Comparison of ENCODE assay signal across 13 cellular contexts in genomic region chr19:28472111-28472510, GRCh38.
DNase-seq lines count a peak whose midpoint lies in the region; ATAC-seq and TF ChIP-seq lines count a peak whose summit lies in the region.
"Had no signal": no experiment of that assay in that cellular context is flagged by ENCODE, and none has a peak within 500 bp of the region (broad histone marks: within the 10 kb centered on the region; RNA-seq: fewer than 3 reads in every experiment).

No MANE protein-coding gene starts in this region.

- H3K27ac Mint-ChIP-seq in activated naive CD8-positive, alpha-beta T cell treated with anti-CD3 and anti-CD28 coated beads for 36 hours = no peak overlapping the region
- H3K27ac Mint-ChIP-seq: T-cell had no signal

- H3K36me3 ChIP-seq in adipocyte (ENCODE audit: control insufficient read depth, insufficient read depth, low read length, severe bottlenecking) = no peaks in the 10 kb centered on the region
- no peaks in the 10 kb centered on the region for H3K36me3 ChIP-seq in uterus

- intact Hi-C loops in uterus (cut with DNase I; ENCODE audit: low total_unique reads) = no loop called here

- no peaks in the 10 kb centered on the region for H3K9me3 Mint-ChIP-seq in activated naive CD8-positive, alpha-beta T cell treated with anti-CD3 and anti-CD28 coated beads for 36 hours
- H3K9me3 Mint-ChIP-seq: T-cell had no signal

- no peak overlapping the region for H3K9ac ChIP-seq in adipocyte (ENCODE audit: low read length)

- no peak for TF ChIP-seq CTCF in uterus (IDR thresholded peaks at IDR 0.05)

- H3K36me3 Mint-ChIP-seq in activated naive CD8-positive, alpha-beta T cell treated with anti-CD3 and anti-CD28 coated beads for 36 hours = no peaks in the 10 kb centered on the region
- H3K36me3 Mint-ChIP-seq: T-cell had no signal

- H3K4me1 ChIP-seq in adipocyte (ENCODE audit: control insufficient read depth, insufficient read depth, low read length) = peaks cover 28% of the 10 kb centered on the region
- H3K4me1 ChIP-seq in uterus = no peaks in the 10 kb centered on the region

- DNase-seq in EH (ENCODE audit: low read depth) = peak; percentile 63
- peak; percentile 27 for DNase-seq in adipocyte (ENCODE audit: low read depth)
- DNase-seq in hepatic stellate cell (ENCODE audit: low spot score) = peak; percentile 47
- DNase-seq in activated naive CD8-positive, alpha-beta T cell treated with anti-CD3 and anti-CD28 coated beads for 36 hours = no peak
- no peak for DNase-seq in NCI-H748 treated with DMSO at 0.1 percent for 48 hours (lab: John Stamatoyannopoulos, UW)
- DNase-seq in uterus = no peak
- DNase-seq: CD8-positive, alpha-beta memory T cell; HCEC 1CT; NCI-H1436 treated with DMSO at 0.1 percent for 48 hours; NCI-H2081 treated with DMSO at 0.1 percent for 48 hours; NCI-H2227 treated with DMSO at 0.1 percent for 48 hours; T-cell had no signal

- H3K27ac ChIP-seq in uterus = no peak overlapping the region

- H3K27me3 ChIP-seq in adipocyte (replicated peaks; ENCODE audit: control insufficient read depth, insufficient read depth, low read length) = no peaks in the 10 kb centered on the region
- H3K27me3 ChIP-seq in uterus = no peaks in the 10 kb centered on the region

- no peak for TF ChIP-seq POLR2A in uterus (IDR thresholded peaks at IDR 0.05)

- H3K27me3 Mint-ChIP-seq in activated naive CD8-positive, alpha-beta T cell treated with anti-CD3 and anti-CD28 coated beads for 36 hours = no peaks in the 10 kb centered on the region
- H3K27me3 Mint-ChIP-seq: CD8-positive, alpha-beta memory T cell had no signal

- H3K4me3 ChIP-seq in adipocyte (ENCODE audit: low read length) = no peak overlapping the region
- H3K4me3 ChIP-seq in uterus = no peak overlapping the region

- H3K4me1 Mint-ChIP-seq in activated naive CD8-positive, alpha-beta T cell treated with anti-CD3 and anti-CD28 coated beads for 36 hours = peaks cover 2% of the 10 kb centered on the region

- no peak for ATAC-seq in GM21528 (IDR thresholded peaks at IDR 0.05; ENCODE audit: low FRiP score, unreplicated experiment)
- ATAC-seq: T-cell had no signal

- H3K9me3 ChIP-seq in adipocyte (ENCODE audit: control insufficient read depth, low read length) (no peaks in the 10 kb centered on the region), uterus (no peaks in the 10 kb centered on the region)

- no peak overlapping the region for H3K4me3 Mint-ChIP-seq in activated naive CD8-positive, alpha-beta T cell treated with anti-CD3 and anti-CD28 coated beads for 36 hours
- H3K4me3 Mint-ChIP-seq: CD8-positive, alpha-beta memory T cell; T-cell had no signal

Comparison
In these comparisons a context has a peak if more than half of its experiments do, and no peak if none do; other contexts are left out.
1. DNase-seq: peak in EH (single experiment), adipocyte (single experiment) and hepatic stellate cell (single experiment); none in activated naive CD8-positive, alpha-beta T cell treated with anti-CD3 and anti-CD28 coated beads for 36 hours (single experiment), NCI-H748 treated with DMSO at 0.1 percent for 48 hours (single experiment) and uterus (0 of 2).